In the genomic region with DNA sequence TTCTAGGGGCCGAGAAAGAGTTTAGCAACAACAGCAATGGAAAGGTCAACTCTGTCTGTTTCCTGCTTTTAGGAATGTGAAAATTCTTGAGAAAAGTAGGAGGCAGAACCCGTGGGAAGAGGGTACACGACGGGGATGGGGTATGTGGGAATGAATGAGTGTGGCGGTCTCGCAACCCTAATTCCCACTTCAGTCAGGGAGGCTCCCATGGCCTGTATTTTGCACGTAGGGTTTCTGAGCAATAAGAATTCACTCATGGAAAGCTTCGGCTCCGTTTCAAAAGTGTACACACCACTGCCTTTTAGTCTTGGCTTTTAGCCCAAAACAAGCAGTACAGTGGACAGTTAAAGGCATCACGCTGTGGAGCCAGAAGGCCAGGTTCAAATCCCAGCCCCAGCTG, we compare ENCODE assay signal across 14 cellular contexts.
DNase-seq lines count a peak whose midpoint lies in the region; TF ChIP-seq lines count a peak whose summit lies in the region.
"Had no signal": no experiment of that assay in that cellular context is flagged by ENCODE, and none has a peak within 500 bp of the region (broad histone marks: within the 10 kb centered on the region; RNA-seq: fewer than 3 reads in every experiment).

No MANE protein-coding gene starts in this region.

- no peak for TF ChIP-seq EP300 in stomach (IDR thresholded peaks at IDR 0.05)

- POLR2A ChIA-PET in HEK293 (lab: Yijun Ruan, JAX): no interaction called here

- intact Hi-C loops in stomach (cut with DNase I; ENCODE audit: low total_unique reads): no loop called here

- WGBS in stomach, 5 donors: 36 to 66% (median 49%) methylated on average over 10 of the region's 10 CpGs

- TF ChIP-seq POLR2A in stomach (IDR thresholded peaks at IDR 0.05): no peak

- DNase-seq in coronary artery (ENCODE audit: low spot score) (no peak), stomach (no peak), 8988T (no peak), KBM-7 (no peak), NCI-H2196 treated with DMSO at 0.1 percent for 48 hours (lab: John Stamatoyannopoulos, UW; ENCODE audit: unreplicated experiment) (no peak)
- DNase-seq: C1 segment of cervical spinal cord, DMS 273 treated with DMSO at 0.1 percent for 48 hours, Karpas-422, NCI-H1436, NCI-H2029 treated with DMSO at 0.1 percent for 48 hours, NCI-H510A treated with DMSO at 0.1 percent for 48 hours, SIG-M5 had no signal

- TF ChIP-seq CTCF in HEK293 (tag by site-specific recombination; IDR thresholded peaks at IDR 0.05) (no peak), coronary artery (IDR thresholded peaks at IDR 0.05) (no peak), nephron (IDR thresholded peaks at IDR 0.05; ENCODE audit: unreplicated experiment in 3 of 3) (no peak), stomach (IDR thresholded peaks at IDR 0.05) (no peak)

- H3K4me1 ChIP-seq in HEK293 (ENCODE audit: control insufficient read depth, insufficient read depth, low read length) (no peaks in the 10 kb centered on the region), stomach (peaks cover 13 to 30% (median 24%) of the 10 kb centered on the region in 4 donors)

- in situ Hi-C loops in KBM-7 (cut with MboI; ENCODE audit: low pct_unique_long_range_greater_than_20kb, low sequenced_read_pairs): no loop called here

- H3K4me3 ChIP-seq in HEK293 (ENCODE audit: low read depth, low read length) (no peak overlapping the region), coronary artery (no peak overlapping the region), stomach (no peak overlapping the region)

- H3K9me3 Mint-ChIP-seq in nephron: peaks cover 11% of the 10 kb centered on the region

- H3K9me3 ChIP-seq in HEK293 (ENCODE audit: control insufficient read depth, insufficient read depth, low read depth, low read length) (no peaks in the 10 kb centered on the region), stomach (no peaks in the 10 kb centered on the region)

- H3K27ac ChIP-seq in HEK293 (ENCODE audit: extremely low read depth, low read depth, low read length) (no peak overlapping the region), coronary artery (peak overlapping the region; percentile 87 to 89), stomach (peak overlapping the region in 3 of 5 donors; percentile 82 to 90 (median 83))

- H3K36me3 Mint-ChIP-seq in nephron (ENCODE audit: low read depth): no peaks in the 10 kb centered on the region

- H3K36me3 ChIP-seq in HEK293 (ENCODE audit: control insufficient read depth in 2 of 2, insufficient read depth in 1 of 2, low read length in 2 of 2) (no peaks in the 10 kb centered on the region), stomach (no peaks in the 10 kb centered on the region)

- H3K27me3 ChIP-seq in stomach: no peaks in the 10 kb centered on the region

- H3K4me1 Mint-ChIP-seq in nephron: peaks cover 41% of the 10 kb centered on the region

- peaks cover 47% of the 10 kb centered on the region for H3K27me3 Mint-ChIP-seq in nephron (ENCODE audit: low read depth)

- CTCF ChIA-PET in HEK293 (lab: Yijun Ruan, JAX): no interaction called here

- peak overlapping the region in 2 of 3 experiments; percentile 17 to 40 for H3K27ac Mint-ChIP-seq in nephron

- no peak overlapping the region for H3K4me3 Mint-ChIP-seq in nephron

TF ChIP-seq in HEK293, 187 proteins besides CTCF, POLR2A, EP300 and RAD21:
- TF ChIP-seq ZNF624 (tag by site-specific recombination; IDR thresholded peaks at IDR 0.05) (no peak), ZNF677 (tag by site-specific recombination; IDR thresholded peaks at IDR 0.05) (no peak), ZNF792 (tag by site-specific recombination; IDR thresholded peaks at IDR 0.05) (no peak), ZNF514 (tag by site-specific recombination; IDR thresholded peaks at IDR 0.05) (no peak), ZFHX2 (tag by site-specific recombination; conservative IDR thresholded peaks at IDR 0.05) (0 out of 2 replicates have a peak, but pooled peaks have one; percentile 18), KLF9 (tag by site-specific recombination; IDR thresholded peaks at IDR 0.05; ENCODE audit: low read depth) (no peak)
- TF ChIP-seq, protein P1, sequence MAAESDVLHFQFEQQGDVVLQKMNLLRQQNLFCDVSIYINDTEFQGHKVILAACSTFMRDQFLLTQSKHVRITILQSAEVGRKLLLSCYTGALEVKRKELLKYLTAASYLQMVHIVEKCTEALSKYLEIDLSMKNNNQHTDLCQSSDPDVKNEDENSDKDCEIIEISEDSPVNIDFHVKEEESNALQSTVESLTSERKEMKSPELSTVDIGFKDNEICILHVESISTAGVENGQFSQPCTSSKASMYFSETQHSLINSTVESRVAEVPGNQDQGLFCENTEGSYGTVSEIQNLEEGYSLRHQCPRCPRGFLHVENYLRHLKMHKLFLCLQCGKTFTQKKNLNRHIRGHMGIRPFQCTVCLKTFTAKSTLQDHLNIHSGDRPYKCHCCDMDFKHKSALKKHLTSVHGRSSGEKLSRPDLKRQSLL (tag by site-specific recombination; IDR thresholded peaks at IDR 0.05): no peak
- TF ChIP-seq, protein P2, sequence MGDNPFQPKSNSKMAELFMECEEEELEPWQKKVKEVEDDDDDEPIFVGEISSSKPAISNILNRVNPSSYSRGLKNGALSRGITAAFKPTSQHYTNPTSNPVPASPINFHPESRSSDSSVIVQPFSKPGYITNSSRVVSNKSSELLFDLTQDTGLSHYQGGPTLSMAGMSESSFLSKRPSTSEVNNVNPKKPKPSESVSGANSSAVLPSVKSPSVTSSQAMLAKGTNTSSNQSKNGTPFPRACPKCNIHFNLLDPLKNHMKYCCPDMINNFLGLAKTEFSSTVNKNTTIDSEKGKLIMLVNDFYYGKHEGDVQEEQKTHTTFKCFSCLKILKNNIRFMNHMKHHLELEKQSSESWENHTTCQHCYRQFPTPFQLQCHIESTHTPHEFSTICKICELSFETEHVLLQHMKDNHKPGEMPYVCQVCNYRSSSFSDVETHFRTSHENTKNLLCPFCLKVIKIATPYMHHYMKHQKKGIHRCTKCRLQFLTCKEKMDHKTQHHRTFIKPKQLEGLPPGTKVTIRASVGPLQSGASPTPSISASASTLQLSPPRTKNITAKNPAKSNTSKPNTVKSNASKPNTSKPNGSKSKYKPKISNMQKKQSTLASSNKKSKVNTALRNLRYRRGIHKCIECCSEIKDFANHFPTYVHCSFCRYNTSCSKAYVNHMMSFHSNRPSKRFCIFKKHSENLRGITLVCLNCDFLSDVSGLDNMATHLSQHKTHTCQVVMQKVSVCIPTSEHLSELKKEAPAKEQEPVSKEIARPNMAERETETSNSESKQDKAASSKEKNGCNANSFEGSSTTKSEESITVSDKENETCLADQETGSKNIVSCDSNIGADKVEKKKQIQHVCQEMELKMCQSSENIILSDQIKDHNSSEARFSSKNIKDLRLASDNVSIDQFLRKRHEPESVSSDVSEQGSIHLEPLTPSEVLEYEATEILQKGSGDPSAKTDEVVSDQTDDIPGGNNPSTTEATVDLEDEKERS (tag by site-specific recombination; IDR thresholded peaks at IDR 0.05): no peak
